Comparison of ENCODE assay signal across 22 cellular contexts in the genomic region with DNA sequence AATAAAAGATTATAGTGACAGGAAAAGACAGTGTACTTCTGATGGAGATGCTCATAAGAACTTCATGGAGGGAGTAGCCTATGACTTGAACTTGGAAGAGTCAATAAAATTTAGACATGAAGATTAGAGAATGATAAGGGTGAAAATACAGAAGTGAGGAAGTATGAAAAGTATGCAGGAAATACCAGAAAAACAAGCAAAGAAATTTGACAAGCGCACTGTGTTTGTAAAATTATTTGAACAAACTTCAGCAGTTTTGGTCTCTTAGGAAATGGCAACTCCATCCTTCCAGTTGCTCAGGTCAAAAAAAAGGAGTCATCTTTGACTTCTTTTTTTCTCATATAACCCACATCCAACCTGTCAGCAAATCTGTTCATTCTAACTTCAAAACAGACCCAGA.
"Had no signal": no experiment of that assay in that cellular context is flagged by ENCODE, and none has a peak within 500 bp of the region (broad histone marks: within the 10 kb centered on the region; RNA-seq: fewer than 3 reads in every experiment).

No MANE protein-coding gene starts in this region.

- H3K4me1 Mint-ChIP-seq: activated CD8-positive, alpha-beta memory T cell treated with anti-CD3 and anti-CD28 coated beads, Interleukin-2, amount 10 ng/mL, durations not matched to agents 7 days and 5 days; activated naive CD8-positive, alpha-beta T cell treated with anti-CD3 and anti-CD28 coated beads, Interleukin-2, amount 50 U/mL, for 24 hours had no signal

- H3K36me3 ChIP-seq: brain microvascular endothelial cell had no signal

- H3K4me3 ChIP-seq: SK-N-MC had no signal

- H3K36me3 Mint-ChIP-seq: activated CD8-positive, alpha-beta memory T cell treated with anti-CD3 and anti-CD28 coated beads, Interleukin-2, amount 10 ng/mL, durations not matched to agents 7 days and 5 days; activated naive CD4-positive, alpha-beta T cell treated with anti-CD3 and anti-CD28 coated beads, Interleukin-2, amount 50 U/mL, for 72 hours had no signal

- H3K27me3 Mint-ChIP-seq: activated naive CD8-positive, alpha-beta T cell treated with anti-CD3 and anti-CD28 coated beads, Interleukin-2, amount 50 U/mL, for 24 hours; activated T-cell treated with anti-CD3 and anti-CD28 coated beads, Interleukin-2, amount 50 U/mL, for 24 hours had no signal

- H3K4me3 Mint-ChIP-seq: activated CD8-positive, alpha-beta memory T cell treated with anti-CD3 and anti-CD28 coated beads, Interleukin-2, amount 10 ng/mL, durations not matched to agents 7 days and 5 days; activated naive CD8-positive, alpha-beta T cell treated with anti-CD3 and anti-CD28 coated beads, Interleukin-2, amount 50 U/mL, for 24 hours; activated T-cell treated with anti-CD3 and anti-CD28 coated beads, Interleukin-2, amount 50 U/mL, for 24 hours; activated T-helper 1 cell treated with anti-CD3 and anti-CD28 coated beads, Interleukin-12 subunit alpha, Interleukin-12 subunit beta, Interleukin-2, Interleukin-4 antibody, amounts not matched to agents 30 ng/mL and 10 ng/mL and 1 ng/mL, durations not matched to agents 14 hours and 24 hours and 36 hours; T-helper 1 cell treated with Interleukin-12 subunit alpha and Interleukin-12 subunit beta and Interleukin-4 antibody, amounts not matched to agents 30 μg/mL and 1 μg/mL, for 36 hours had no signal

- H3K27me3 ChIP-seq: brain microvascular endothelial cell had no signal

- H3K27ac Mint-ChIP-seq: activated CD8-positive, alpha-beta memory T cell treated with anti-CD3 and anti-CD28 coated beads, Interleukin-2, amount 10 ng/mL, durations not matched to agents 7 days and 5 days; activated naive CD4-positive, alpha-beta T cell treated with anti-CD3 and anti-CD28 coated beads, Interleukin-2, amount 50 U/mL, for 72 hours; activated naive CD8-positive, alpha-beta T cell treated with anti-CD3 and anti-CD28 coated beads, Interleukin-2, amount 50 U/mL, for 24 hours; activated T-cell treated with anti-CD3 and anti-CD28 coated beads, Interleukin-2, amount 50 U/mL, for 24 hours; activated T-helper 1 cell treated with anti-CD3 and anti-CD28 coated beads, Interleukin-12 subunit alpha, Interleukin-12 subunit beta, Interleukin-2, Interleukin-4 antibody, amounts not matched to agents 30 ng/mL and 10 ng/mL and 1 ng/mL, durations not matched to agents 14 hours and 24 hours and 36 hours; T-helper 1 cell treated with Interleukin-12 subunit alpha and Interleukin-12 subunit beta and Interleukin-4 antibody, amounts not matched to agents 30 μg/mL and 1 μg/mL, for 36 hours had no signal

- ATAC-seq: activated CD4-positive, CD25-positive, alpha-beta regulatory T cell treated with anti-CD3 and anti-CD28 coated beads, Interleukin-2, amount 50 U/mL, for 24 hours; activated CD8-positive, alpha-beta memory T cell treated with anti-CD3 and anti-CD28 coated beads, Interleukin-2, amount 10 ng/mL, durations not matched to agents 7 days and 5 days; activated naive CD4-positive, alpha-beta T cell treated with anti-CD3 and anti-CD28 coated beads, Interleukin-2, amount 50 U/mL, for 72 hours; activated naive CD8-positive, alpha-beta T cell treated with anti-CD3 and anti-CD28 coated beads, Interleukin-2, amount 50 U/mL, for 24 hours had no signal

- H3K27ac ChIP-seq: brain microvascular endothelial cell, SK-N-MC had no signal

- H3K9me3 Mint-ChIP-seq: activated naive CD8-positive, alpha-beta T cell treated with anti-CD3 and anti-CD28 coated beads, Interleukin-2, amount 50 U/mL, for 24 hours; activated T-cell treated with anti-CD3 and anti-CD28 coated beads, Interleukin-2, amount 50 U/mL, for 24 hours; activated T-helper 1 cell treated with anti-CD3 and anti-CD28 coated beads, Interleukin-12 subunit alpha, Interleukin-12 subunit beta, Interleukin-2, Interleukin-4 antibody, amounts not matched to agents 30 ng/mL and 10 ng/mL and 1 ng/mL, durations not matched to agents 14 hours and 24 hours and 36 hours; T-helper 1 cell treated with Interleukin-12 subunit alpha and Interleukin-12 subunit beta and Interleukin-4 antibody, amounts not matched to agents 30 μg/mL and 1 μg/mL, for 36 hours had no signal

- DNase-seq: activated CD4-positive, alpha-beta T cell treated with anti-CD3 and anti-CD28 coated beads for 48 hours; activated CD4-positive, alpha-beta T cell treated with anti-CD3 and anti-CD28 coated beads, Interleukin-2, amount 50 U/mL, for 48 hours; activated CD8-positive, alpha-beta memory T cell treated with anti-CD3 and anti-CD28 coated beads, Interleukin-2, amount 10 ng/mL, durations not matched to agents 7 days and 5 days; activated effector memory CD4-positive, alpha-beta T cell treated with anti-CD3 and anti-CD28 coated beads, Interleukin-2, amount 50 U/mL, for 16 hours; activated naive CD4-positive, alpha-beta T cell treated with Interleukin-2 at 50 U/mL for 16 hours; activated naive CD8-positive, alpha-beta T cell treated with anti-CD3 and anti-CD28 coated beads, Interleukin-2, amount 50 U/mL, for 24 hours; activated T-cell treated with anti-CD3 and anti-CD28 coated beads, Interleukin-2, amount 50 U/mL, for 24 hours; brain microvascular endothelial cell; cerebellar nuclear complex; Karpas-422; NCI-H1092; NCI-H1417; NCI-H1930; NCI-H345; NCI-H510A; NCI-H526 treated with DMSO at 0.1 percent for 48 hours; NCI-H82 had no signal
